ENCODE assay signal across 1 cellular context in genomic region chr3:172303941-172304558, GRCh38.
TF ChIP-seq lines count a peak whose summit lies in the region.

No MANE protein-coding gene starts in this region.

TF ChIP-seq in SK-N-SH, 30 proteins besides CTCF, POLR2A, EP300 and RAD21 (continued from another document):
- no peak for TF ChIP-seq PBX3 (IDR thresholded peaks at IDR 0.05)
- no peak for TF ChIP-seq SMC3 (IDR thresholded peaks at IDR 0.05; ENCODE audit: low read depth, low read length)
- no peak for TF ChIP-seq SIN3A (IDR thresholded peaks at IDR 0.05; ENCODE audit: borderline replicate concordance, low read depth, low read length)
- no peak for TF ChIP-seq FOSL2 (IDR thresholded peaks at IDR 0.05; ENCODE audit: borderline replicate concordance, low read depth)
- no peak for TF ChIP-seq NFIC (IDR thresholded peaks at IDR 0.05; ENCODE audit: borderline replicate concordance)
- no peak for TF ChIP-seq MXI1 (IDR thresholded peaks at IDR 0.05; ENCODE audit: low read depth, low read length)
- TF ChIP-seq CHD2 (IDR thresholded peaks at IDR 0.05; ENCODE audit: low read length, partially characterized antibody), result no peak
- TF ChIP-seq GABPA (IDR thresholded peaks at IDR 0.05; ENCODE audit: low read depth), result no peak
